In the genomic region with DNA sequence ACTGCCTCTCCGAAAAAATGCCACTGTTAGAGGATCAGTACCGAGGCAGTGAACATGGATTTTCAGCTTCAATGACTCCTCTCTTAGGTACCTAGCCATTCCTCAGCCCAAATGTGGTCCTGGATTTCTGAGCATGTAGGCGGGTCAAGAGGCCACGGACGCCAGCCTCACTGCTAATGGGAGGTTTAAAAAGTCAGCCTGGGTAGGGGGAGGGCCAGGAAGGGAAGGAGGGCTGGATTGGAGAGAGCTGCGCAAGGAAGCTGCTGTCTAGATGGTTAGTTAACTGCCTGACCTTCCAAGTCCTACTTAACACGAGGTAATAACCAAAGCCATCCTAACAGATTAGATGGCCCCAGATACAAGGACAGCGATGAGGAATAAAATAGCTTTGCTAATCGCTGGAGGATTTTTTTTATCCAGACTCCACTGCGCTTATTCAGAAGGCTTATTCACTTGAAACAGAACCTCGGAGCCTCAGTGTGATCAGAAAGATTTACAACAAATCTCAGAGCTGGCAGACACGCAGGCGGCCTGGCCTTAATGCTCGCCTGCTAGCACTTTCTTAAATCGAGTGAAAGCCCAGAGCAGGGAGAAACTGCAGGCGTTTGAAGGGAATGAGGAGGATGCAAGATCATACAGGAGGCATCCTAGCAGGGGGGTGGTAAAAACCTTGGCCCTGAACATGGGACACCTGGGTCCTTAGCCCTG, we compare ENCODE assay signal across 19 cellular contexts. TPM values are rescaled to one million over a fixed set of nuclear protein-coding genes. Genes with fewer than 3 reads are reported as not detected.
DNase-seq lines count a peak whose midpoint lies in the region; TF ChIP-seq lines count a peak whose summit lies in the region.
"Had no signal": no experiment of that assay in that cellular context is flagged by ENCODE, and none has a peak within 500 bp of the region (broad histone marks: within the 10 kb centered on the region; RNA-seq: fewer than 3 reads in every experiment).

No MANE protein-coding gene starts in this region.

- no peaks in the 10 kb centered on the region for H3K27me3 ChIP-seq in osteoblast (ENCODE audit: insufficient read depth, low read length)
- no peaks in the 10 kb centered on the region for H3K27me3 ChIP-seq in CD4-positive, alpha-beta memory T cell (ENCODE audit: insufficient read depth, low read length)
- H3K27me3 ChIP-seq: heart right ventricle had no signal

- H3K9me3 Mint-ChIP-seq in type B pancreatic cell: no peaks in the 10 kb centered on the region
- H3K9me3 Mint-ChIP-seq in CD4-positive, alpha-beta memory T cell: no peaks in the 10 kb centered on the region
- H3K9me3 Mint-ChIP-seq: activated T-helper 1 cell treated with anti-CD3 and anti-CD28 coated beads, Interleukin-12 subunit alpha, Interleukin-12 subunit beta, Interleukin-2, Interleukin-4 antibody, amounts not matched to agents 30 ng/mL and 10 ng/mL and 1 ng/mL, durations not matched to agents 14 hours and 24 hours and 36 hours; effector memory CD8-positive, alpha-beta T cell; natural killer cell had no signal

- peaks cover 3% of the 10 kb centered on the region for H3K27me3 Mint-ChIP-seq in type B pancreatic cell
- no peaks in the 10 kb centered on the region for H3K27me3 Mint-ChIP-seq in CD4-positive, alpha-beta memory T cell
- H3K27me3 Mint-ChIP-seq: effector memory CD8-positive, alpha-beta T cell; T-helper 17 cell had no signal

- H3K4me1 Mint-ChIP-seq in type B pancreatic cell (ENCODE audit: unreplicated experiment): peaks cover 48% of the 10 kb centered on the region
- peaks cover 0 to 5% (median 3%) of the 10 kb centered on the region in 4 donors for H3K4me1 Mint-ChIP-seq in CD4-positive, alpha-beta memory T cell
- H3K4me1 Mint-ChIP-seq: natural killer cell had no signal

- CTCF ChIA-PET in CD4-positive, alpha-beta memory T cell (lab: Charles Lee; ENCODE audit: partially characterized antibody): interaction anchor here (1.1 kb wide), 1 partner anchor 36 kb away, joined by 4 read pairs; no protein-coding TSS in a partner anchor

- peak overlapping the region; percentile 45 for H3K4me3 Mint-ChIP-seq in type B pancreatic cell
- H3K4me3 Mint-ChIP-seq in CD4-positive, alpha-beta memory T cell: no peak overlapping the region
- H3K4me3 Mint-ChIP-seq: activated CD8-positive, alpha-beta T cell treated with anti-CD3 and anti-CD28 coated beads, Interleukin-2, amount 10 ng/mL, durations not matched to agents 7 days and 5 days; activated T-helper 1 cell treated with anti-CD3 and anti-CD28 coated beads, Interleukin-12 subunit alpha, Interleukin-12 subunit beta, Interleukin-2, Interleukin-4 antibody, amounts not matched to agents 30 ng/mL and 10 ng/mL and 1 ng/mL, durations not matched to agents 14 hours and 24 hours and 36 hours; effector memory CD8-positive, alpha-beta T cell; natural killer cell; T-helper 17 cell had no signal

- H3K36me3 Mint-ChIP-seq in type B pancreatic cell: peaks cover 43% of the 10 kb centered on the region
- H3K36me3 Mint-ChIP-seq in CD4-positive, alpha-beta memory T cell: peaks cover 41 to 81% of the 10 kb centered on the region in 2 donors
- H3K36me3 Mint-ChIP-seq: natural killer cell had no signal

- peak overlapping the region; percentile 63 for H3K4me2 ChIP-seq in osteoblast (ENCODE audit: insufficient read depth, low read length)

- H3K27ac ChIP-seq in caudate nucleus (ENCODE audit: low read depth, low read length): peak overlapping the region; percentile 80
- peak overlapping the region; percentile 55 for H3K27ac ChIP-seq in osteoblast (ENCODE audit: low read depth, low read length)
- H3K27ac ChIP-seq in CD4-positive, alpha-beta memory T cell (ENCODE audit: low read depth, low read length): no peak overlapping the region
- H3K27ac ChIP-seq in coronary artery: no peak overlapping the region

- intact Hi-C loops in CD4-positive, alpha-beta memory T cell (cut with micrococcal nuclease): no loop called here

- H2AFZ ChIP-seq in osteoblast (ENCODE audit: low read length): no peak overlapping the region

- peak overlapping the region; percentile 53 for H3K27ac Mint-ChIP-seq in type B pancreatic cell
- peak overlapping the region in 2 of 7 donors; percentile 13 to 25 for H3K27ac Mint-ChIP-seq in CD4-positive, alpha-beta memory T cell
- H3K27ac Mint-ChIP-seq: activated T-helper 1 cell treated with anti-CD3 and anti-CD28 coated beads, Interleukin-12 subunit alpha, Interleukin-12 subunit beta, Interleukin-2, Interleukin-4 antibody, amounts not matched to agents 30 ng/mL and 10 ng/mL and 1 ng/mL, durations not matched to agents 14 hours and 24 hours and 36 hours; natural killer cell had no signal

- peaks cover 69% of the 10 kb centered on the region for H3K36me3 ChIP-seq in osteoblast (ENCODE audit: insufficient read depth, low read length)
- peaks cover 90% of the 10 kb centered on the region for H3K36me3 ChIP-seq in CD4-positive, alpha-beta memory T cell (ENCODE audit: insufficient read depth, low read length)

- H3K9me3 ChIP-seq in osteoblast (ENCODE audit: low read depth, low read length): no peaks in the 10 kb centered on the region
- no peaks in the 10 kb centered on the region for H3K9me3 ChIP-seq in CD4-positive, alpha-beta memory T cell (ENCODE audit: control insufficient read depth in 1 of 2, low read length in 2 of 2)
- H3K9me3 ChIP-seq: HAP-1, heart right ventricle had no signal

- TF ChIP-seq CTCF in osteoblast (IDR thresholded peaks at IDR 0.05; ENCODE audit: extremely low read depth, low read depth, low read length): no peak
- TF ChIP-seq CTCF in type B pancreatic cell (conservative IDR thresholded peaks at IDR 0.05): no peak
- TF ChIP-seq CTCF in coronary artery (IDR thresholded peaks at IDR 0.05): no peak

- POLR2A ChIA-PET in CD4-positive, alpha-beta memory T cell (lab: Charles Lee; ENCODE audit: partially characterized antibody): no interaction called here

- H3K79me2 ChIP-seq in osteoblast (ENCODE audit: insufficient read depth, low read length): peaks cover 3% of the 10 kb centered on the region

- peak; percentile 89 for DNase-seq in NCI-H82 (lab: John Stamatoyannopoulos, UW)
- no peak for DNase-seq in caudate nucleus (lab: John Stamatoyannopoulos, UW)
- peak; percentile 22 for DNase-seq in osteoblast (ENCODE audit: insufficient read length, low spot score, missing footprints)
- DNase-seq in type B pancreatic cell (ENCODE audit: extremely low spot score, unreplicated experiment): no peak
- no peak for DNase-seq in NCI-H446 (lab: John Stamatoyannopoulos, UW)
- no peak for DNase-seq in CD4-positive, alpha-beta memory T cell
- DNase-seq in coronary artery (ENCODE audit: low spot score): no peak
- DNase-seq: activated CD8-positive, alpha-beta T cell treated with anti-CD3 and anti-CD28 coated beads, Interleukin-2, amount 10 ng/mL, durations not matched to agents 7 days and 5 days; central memory CD4-positive, alpha-beta T cell; effector memory CD8-positive, alpha-beta T cell; heart right ventricle; mammary epithelial cell; natural killer cell; NCI-H1092; NCI-H524 treated with DMSO at 0.1 percent for 48 hours; stimulated activated naive CD8-positive, alpha-beta T cell treated with anti-CD3 and anti-CD28 coated beads, Interleukin-15, Interleukin-2, amounts not matched to agents 100 U/mL and 50 U/mL, for 24 hours; T-helper 17 cell had no signal

- H3K4me3 ChIP-seq in osteoblast (ENCODE audit: insufficient read depth, low read length) (no peak overlapping the region), coronary artery (no peak overlapping the region)
- H3K4me3 ChIP-seq in CD4-positive, alpha-beta memory T cell (ENCODE audit: low read length in 2 of 2): no peak overlapping the region
- H3K4me3 ChIP-seq: HAP-1, heart right ventricle had no signal

- H4K20me1 ChIP-seq in osteoblast (ENCODE audit: insufficient read depth, low read length): peaks cover 68% of the 10 kb centered on the region

- H3K4me1 ChIP-seq in osteoblast (ENCODE audit: insufficient read depth, low read length): peaks cover 25% of the 10 kb centered on the region
- no peaks in the 10 kb centered on the region for H3K4me1 ChIP-seq in CD4-positive, alpha-beta memory T cell (ENCODE audit: insufficient read depth, low read length)

RNA-seq across cellular contexts. Expression of a gene that starts 34.3 kb away (rescaled TPM):
- total RNA-seq in osteoblast: 21.5 and 29.7 TPM in 2 replicates
- total RNA-seq in type B pancreatic cell (ENCODE audit: low replicate concordance): 109 and 185 TPM in 2 replicates
- 100 to 1,000 TPM; 118 to 121 TPM for total RNA-seq in CD4-positive, alpha-beta memory T cell
- 10 to 100 TPM in 1 of 2 donors, 1 to 10 TPM in 1; 3.6 to 22.1 TPM for polyA plus RNA-seq in CD4-positive, alpha-beta memory T cell

Comparison
In these comparisons a context has a peak if more than half of its experiments do, and no peak if none do; other contexts are left out.
1. DNase-seq: peak in NCI-H82 (single experiment) and osteoblast (single experiment); none in caudate nucleus (0 of 61), type B pancreatic cell (single experiment), NCI-H446 (0 of 2), CD4-positive, alpha-beta memory T cell (0 of 5) and coronary artery (single experiment).
2. H3K27ac ChIP-seq: peak in caudate nucleus (single experiment) and osteoblast (single experiment); none in CD4-positive, alpha-beta memory T cell (single experiment) and coronary artery (0 of 2).